Comparison of ENCODE assay signal across 8 cellular contexts in the genomic region with DNA sequence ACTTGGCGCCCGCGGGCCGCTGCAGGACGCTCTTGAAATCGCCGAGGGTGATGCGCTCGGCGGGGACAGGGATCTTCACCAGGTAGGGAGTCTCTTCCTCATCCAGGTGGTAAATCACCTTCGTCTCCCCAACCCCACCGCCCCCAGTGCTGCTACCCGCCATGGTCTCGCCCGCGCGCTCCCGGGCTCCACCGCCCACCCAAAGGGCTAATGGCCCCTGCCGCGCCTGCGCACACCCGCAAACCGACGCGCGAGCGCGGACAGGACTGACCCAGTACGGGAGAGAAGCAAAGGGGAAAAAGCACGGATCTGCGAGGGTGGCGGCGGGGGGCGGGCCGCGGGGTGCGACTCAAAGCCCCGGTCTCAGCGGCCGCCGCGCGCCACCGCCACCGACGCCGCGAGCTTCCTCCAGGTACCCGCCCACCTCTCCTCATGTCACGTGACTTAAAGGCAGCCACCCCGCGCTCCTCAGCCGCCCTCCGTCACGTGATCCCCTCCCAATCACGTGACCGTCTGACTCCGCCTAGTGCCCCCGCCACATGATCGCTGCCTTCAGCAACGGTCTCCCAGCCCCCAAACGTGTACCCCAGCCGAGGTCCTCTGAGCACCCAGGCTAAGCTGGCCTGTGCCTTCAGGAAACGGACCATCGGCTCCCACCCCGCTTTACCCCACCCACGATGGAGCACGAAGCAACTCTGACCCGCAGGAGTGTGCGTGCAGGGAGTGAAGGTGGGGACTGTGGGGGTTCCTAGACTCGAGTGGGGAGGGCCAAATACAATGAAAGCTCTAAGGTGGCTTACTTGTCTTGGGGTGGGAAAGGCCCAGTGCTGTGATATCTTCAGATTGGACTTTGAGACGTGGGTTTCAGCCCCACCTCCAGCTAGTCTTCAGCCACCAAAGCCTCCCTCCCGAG. TPM values are rescaled to one million over a fixed set of nuclear protein-coding genes. Genes with fewer than 3 reads are reported as not detected.
A peak's percentile ranks its signal among the peaks of the same experiment; 100 is the strongest.
DNase-seq lines count a peak whose midpoint lies in the region; ATAC-seq and TF ChIP-seq lines count a peak whose summit lies in the region.

DVL2 (minus strand) TSS at position 418 of the 913 bp plus-strand sequence; CDS start at position 163, 255 bp downstream.

- H3K9ac ChIP-seq in adipocyte (ENCODE audit: low read length) (peak within 1 kb of the TSS; percentile 95), trophoblast cell (ENCODE audit: low read length) (peak within 1 kb of the TSS; percentile 93)

- peak within 1 kb of the TSS; percentile 10 for H2BK12ac ChIP-seq in trophoblast cell (ENCODE audit: low read length)

- H4K91ac ChIP-seq in trophoblast cell (ENCODE audit: low read depth, low read length) = peak within 1 kb of the TSS; percentile 93

- ATAC-seq in HG02623 (IDR thresholded peaks at IDR 0.05; ENCODE audit: unreplicated experiment) (peak; percentile 51), T-cell (replicated peaks in 1 of 4) (peak; percentile 54 to 68 (median 58)), Right ventricle myocardium superior (ENCODE audit: poor library complexity) (peak; percentile 78)

- H2BK120ac ChIP-seq in trophoblast cell (ENCODE audit: insufficient read depth, low read length, poor library complexity) = peak within 1 kb of the TSS; percentile 85

- H4K12ac ChIP-seq in trophoblast cell (ENCODE audit: low read depth, low read length) = peak within 1 kb of the TSS; percentile 58

- H3K36me3 ChIP-seq in adipocyte (ENCODE audit: control insufficient read depth, insufficient read depth, low read length, severe bottlenecking) (peaks cover 40% of the 10 kb centered on the region), trophoblast cell (ENCODE audit: control insufficient read depth in 1 of 2, insufficient read depth in 2 of 2, low read length in 2 of 2) (peaks cover 38 to 42% of the 10 kb centered on the region in 2 experiments), tibial artery (peaks cover 10 to 31% (median 25%) of the 10 kb centered on the region in 3 donors)

- H3K4me2 ChIP-seq in trophoblast cell (ENCODE audit: low read length) = peak within 1 kb of the TSS; percentile 87

- H3K27me3 Mint-ChIP-seq in T-cell = no peaks in the 10 kb centered on the region

- CTCF ChIA-PET in T-cell (lab: Charles Lee) = interaction anchor here (0.6 to 1.5 kb wide), 2 partner anchors 15 to 101 kb away, joined by 3 to 7 read pairs; partner anchors contain the start of genes ACADVL (in 1 of the 2) and DLG4 (in 1 of the 2)

- H3K27ac Mint-ChIP-seq in T-cell = peak within 1 kb of the TSS; percentile 90 to 92

- peak within 1 kb of the TSS; percentile 85 for H2AK5ac ChIP-seq in trophoblast cell (ENCODE audit: low read length)

- intact Hi-C loops in Right ventricle myocardium superior (cut with DNase I) (no loop called here), tibial artery (cut with DNase I; ENCODE audit: low total_unique reads) (no loop called here)

- peaks cover 32% of the 10 kb centered on the region for H3K79me2 ChIP-seq in trophoblast cell (ENCODE audit: control insufficient read depth, insufficient read depth, low read length, poor library complexity)

- peak within 1 kb of the TSS; percentile 95 for H3K18ac ChIP-seq in trophoblast cell (ENCODE audit: low read length)

- no peak within 1 kb of the TSS for H3K23ac ChIP-seq in trophoblast cell (ENCODE audit: low read length)

- H3K4me3 ChIP-seq in GM08714 (ENCODE audit: low read length) (peak within 1 kb of the TSS; percentile 91), adipocyte (ENCODE audit: low read length) (peak within 1 kb of the TSS; percentile 93), trophoblast cell (ENCODE audit: low read depth, low read length) (peak within 1 kb of the TSS; percentile 88), tibial artery (peak within 1 kb of the TSS; percentile 78 to 92)

- peak within 1 kb of the TSS; percentile 71 for H2BK5ac ChIP-seq in trophoblast cell (ENCODE audit: low read depth, low read length, poor library complexity)

- DNase-seq in NCI-H1417 (lab: John Stamatoyannopoulos, UW) (peak; percentile 84 to 90 (median 88)), T-cell (peak; percentile 81 to 97 (median 93)), adipocyte (ENCODE audit: low read depth) (peak; percentile 98), Right ventricle myocardium superior (peak; percentile 96), trophoblast cell (peak; percentile 81 to 94), tibial artery (peak; percentile 95 to 98)

- H3K79me1 ChIP-seq in trophoblast cell (ENCODE audit: low read length) = peaks cover 24% of the 10 kb centered on the region

- POLR2A ChIA-PET in T-cell (lab: Charles Lee) = interaction anchor here (0.6 to 0.7 kb wide), 4 partner anchors 8 to 920 kb away, joined by 3 to 10 read pairs (median 3); partner anchors contain the start of gene GABARAP (in 1 of the 2)

- H3K27me3 ChIP-seq in adipocyte (replicated peaks; ENCODE audit: control insufficient read depth, insufficient read depth, low read length) (no peaks in the 10 kb centered on the region), trophoblast cell (ENCODE audit: insufficient read depth, low read length) (no peaks in the 10 kb centered on the region), tibial artery (no peaks in the 10 kb centered on the region)

- H4K8ac ChIP-seq in trophoblast cell (ENCODE audit: low read depth, low read length) = peak within 1 kb of the TSS; percentile 75

- peaks cover 40% of the 10 kb centered on the region for H3K4me1 ChIP-seq in adipocyte (ENCODE audit: control insufficient read depth, insufficient read depth, low read length)
- peaks cover 9 to 25% of the 10 kb centered on the region in 2 experiments for H3K4me1 ChIP-seq in trophoblast cell (ENCODE audit: control insufficient read depth in 1 of 2, insufficient read depth in 2 of 2, low read length in 2 of 2)
- H3K4me1 ChIP-seq in tibial artery = peaks cover 0 to 53% (median 33%) of the 10 kb centered on the region in 4 donors

- peak within 1 kb of the TSS; percentile 89 to 99 (median 91) for H3K4me3 Mint-ChIP-seq in T-cell

- TF ChIP-seq CTCF in tibial artery (IDR thresholded peaks at IDR 0.05) = peak in 1 of 2 experiments; percentile 15

- no peaks in the 10 kb centered on the region for H3K9me3 Mint-ChIP-seq in T-cell

- H3K4me1 Mint-ChIP-seq in T-cell = peaks cover 51 to 57% (median 54%) of the 10 kb centered on the region in 3 donors

- H3K36me3 Mint-ChIP-seq in T-cell = peaks cover 25% of the 10 kb centered on the region

- H3K9me3 ChIP-seq in adipocyte (ENCODE audit: control insufficient read depth, low read length) (no peaks in the 10 kb centered on the region), trophoblast cell (ENCODE audit: insufficient read depth, low read depth, low read length) (peaks cover 4% of the 10 kb centered on the region), tibial artery (no peaks in the 10 kb centered on the region)

- peak within 1 kb of the TSS; percentile 67 for H3K14ac ChIP-seq in trophoblast cell (ENCODE audit: low read length)

- WGBS in trophoblast cell (ENCODE audit: extremely low coverage, insufficient coverage, insufficient read length) = no CpG with 5 or more reads among the region's 74 CpGs

- peak within 1 kb of the TSS; percentile 89 for H3K27ac ChIP-seq in trophoblast cell (ENCODE audit: low read depth, low read length)
- peak within 1 kb of the TSS; percentile 81 to 88 for H3K27ac ChIP-seq in tibial artery

- H3K4ac ChIP-seq in trophoblast cell (ENCODE audit: low read depth, low read length) = peak within 1 kb of the TSS; percentile 89

- peak within 1 kb of the TSS; percentile 76 for H2AFZ ChIP-seq in trophoblast cell (ENCODE audit: insufficient read depth, low read length, poor library complexity)

RNA-seq across cellular contexts. Expression of gene DVL2, which starts in this region (rescaled TPM):
- 10 to 100 TPM; 48.2 to 76.3 (median 70.4) TPM for total RNA-seq in T-cell
- total RNA-seq in Right ventricle myocardium superior = 20.4 TPM
- polyA plus RNA-seq in trophoblast cell (2013) = 34.2 and 34.4 TPM in 2 replicates

Comparison
In these comparisons a context has a peak if more than half of its experiments do, and no peak if none do; other contexts are left out.
1. Peak in every context shown above with its lines: DNase-seq, ATAC-seq, H3K4me3 ChIP-seq and H3K27ac ChIP-seq.